ENCODE assay signal across 8 cellular contexts in genomic region chr2:10447300-10448207, GRCh38.
DNase-seq lines count a peak whose midpoint lies in the region; ATAC-seq and TF ChIP-seq lines count a peak whose summit lies in the region.

No MANE protein-coding gene starts in this region.

- H3K27me3 ChIP-seq in BLaER1, result no peaks in the 10 kb centered on the region

- peak; percentile 44 for ATAC-seq in GM18868 (IDR thresholded peaks at IDR 0.05; ENCODE audit: unreplicated experiment)
- ATAC-seq in HG03095 (IDR thresholded peaks at IDR 0.05; ENCODE audit: unreplicated experiment), result peak; percentile 48

- H3K9ac ChIP-seq in BLaER1, result peak overlapping the region; percentile 90

- peak overlapping the region; percentile 96 for H3K4me2 ChIP-seq in BLaER1

- peaks cover 27% of the 10 kb centered on the region for H3K36me3 ChIP-seq in BLaER1

- no peak for TF ChIP-seq CTCF in retinal pigment epithelial cell (conservative IDR thresholded peaks at IDR 0.05; ENCODE audit: low read depth, low read length)

- DNase-seq in NCI-H774 (lab: John Stamatoyannopoulos, UW) (peak; percentile 80), retinal pigment epithelial cell (ENCODE audit: low read depth) (no peak), NCI-H526 treated with DMSO at 0.1 percent for 48 hours (lab: John Stamatoyannopoulos, UW) (no peak)

- peaks cover 8% of the 10 kb centered on the region for H3K9me3 ChIP-seq in BLaER1

- H3K4me3 ChIP-seq in BLaER1 (peak overlapping the region; percentile 74), iPS-11a (ENCODE audit: low read depth, low read length) (peak overlapping the region; percentile 49), retinal pigment epithelial cell (ENCODE audit: low read length) (peak overlapping the region; percentile 97)

- peaks cover 56% of the 10 kb centered on the region for H3K4me1 ChIP-seq in BLaER1

- H3K27ac ChIP-seq in BLaER1, result peak overlapping the region; percentile 95
- H3K27ac ChIP-seq in angular gyrus (ENCODE audit: low read depth, low read length), result peak overlapping the region; percentile 59

- peaks cover 53% of the 10 kb centered on the region for H4K20me1 ChIP-seq in BLaER1
